ENCODE assay signal across 20 cellular contexts in genomic region chr15:39250001-39250400, GRCh38.
DNase-seq lines count a peak whose midpoint lies in the region; FAIRE-seq and TF ChIP-seq lines count a peak whose summit lies in the region.
"Had no signal": no experiment of that assay in that cellular context is flagged by ENCODE, and none has a peak within 500 bp of the region (broad histone marks: within the 10 kb centered on the region; RNA-seq: fewer than 3 reads in every experiment).

No MANE protein-coding gene starts in this region.

- no peak for TF ChIP-seq POLR2A in endothelial cell of umbilical vein (IDR thresholded peaks at IDR 0.05; ENCODE audit: low read depth, low read length)
- TF ChIP-seq POLR2A in GM12892 (IDR thresholded peaks at IDR 0.05; ENCODE audit: low read depth, low read length): no peak

- FAIRE-seq in endothelial cell of umbilical vein (lab: Jason Lieb, UNC) (no peak), GM12892 (lab: Jason Lieb, UNC) (no peak)
- FAIRE-seq: A549, GM12878, GM19239, K562 had no signal

- intact Hi-C loops in endothelial cell of umbilical vein (cut with micrococcal nuclease): loop anchor here (2.0 kb wide), 1 partner anchor 17 kb away; no protein-coding TSS in a partner anchor

- dilution Hi-C loops in endothelial cell of umbilical vein (cut with MboI; ENCODE audit: extremely low pct_ligation_motif_present, low sequenced_read_pairs): no loop called here

- H3K9ac ChIP-seq in BLaER1: no peak overlapping the region
- no peak overlapping the region for H3K9ac ChIP-seq in Loucy (ENCODE audit: low read depth, low read length, poor library complexity, severe bottlenecking)
- H3K9ac ChIP-seq in endothelial cell of umbilical vein (replicated peaks; ENCODE audit: extremely low read depth, insufficient read depth, low read length): no peak overlapping the region
- H3K9ac ChIP-seq in smooth muscle cell (ENCODE audit: low read depth): no peak overlapping the region

- DNase-seq in endothelial cell of umbilical vein (ENCODE audit: low read depth, low spot score) (no peak), smooth muscle cell (lab: John Stamatoyannopoulos, UW; ENCODE audit: unreplicated experiment) (no peak), DMS153 treated with DMSO at 0.1 percent for 48 hours (lab: John Stamatoyannopoulos, UW; ENCODE audit: unreplicated experiment) (no peak), GM12892 (ENCODE audit: insufficient read length) (no peak)
- no peak for DNase-seq in activated CD4-positive, alpha-beta memory T cell treated with anti-CD3 and anti-CD28 coated beads, Interleukin-2, amount 10 ng/mL, durations not matched to agents 7 days and 5 days
- DNase-seq: AML-193; CD4-positive, alpha-beta memory T cell; DMS153; DND-41; EL had no signal

- H3K9me2 ChIP-seq in Loucy (replicated peaks; ENCODE audit: low read depth, low read length): no peaks in the 10 kb centered on the region

- CTCF ChIA-PET in endothelial cell of umbilical vein (lab: Charles Lee): interaction anchor here (1.0 to 4.4 kb wide), 4 partner anchors 11 to 542 kb away, joined by 3 to 31 read pairs (median 8); no protein-coding TSS in a partner anchor
- CTCF ChIA-PET in activated CD4-positive, alpha-beta memory T cell treated with anti-CD3 and anti-CD28 coated beads, Interleukin-2, amount 10 ng/mL, durations not matched to agents 7 days and 5 days (lab: Charles Lee): no interaction called here

- no peak overlapping the region for H3K27ac ChIP-seq in BLaER1
- H3K27ac ChIP-seq in endothelial cell of umbilical vein (ENCODE audit: insufficient read depth, low read depth, low read length): peak overlapping the region; percentile 98
- H3K27ac ChIP-seq in smooth muscle cell (ENCODE audit: low read depth): no peak overlapping the region
- H3K27ac ChIP-seq: 22Rv1, A549, HL-60 had no signal

- peaks cover 3% of the 10 kb centered on the region for H3K4me1 Mint-ChIP-seq in activated CD4-positive, alpha-beta memory T cell treated with anti-CD3 and anti-CD28 coated beads, Interleukin-2, amount 10 ng/mL, durations not matched to agents 7 days and 5 days

- H2AFZ ChIP-seq in Loucy (ENCODE audit: low read length) (peak overlapping the region; percentile 63; the same call in 1 of the 2 replicates), endothelial cell of umbilical vein (ENCODE audit: low read depth, low read length) (no peak overlapping the region), smooth muscle cell (ENCODE audit: low read depth) (peak overlapping the region; percentile 4)

- no peak overlapping the region for H3K4me3 ChIP-seq in BLaER1
- H3K4me3 ChIP-seq in Loucy (ENCODE audit: low read length, poor library complexity, severe bottlenecking): no peak overlapping the region
- H3K4me3 ChIP-seq in endothelial cell of umbilical vein (replicated peaks in 1 of 3; ENCODE audit: insufficient read depth in 1 of 3, low read depth in 1 of 3, low read length in 3 of 3): no peak overlapping the region
- H3K4me3 ChIP-seq in smooth muscle cell: no peak overlapping the region
- H3K4me3 ChIP-seq: A549, GM12878, HAP-1, K562 had no signal

- H3K27me3 ChIP-seq in BLaER1 (no peaks in the 10 kb centered on the region), Loucy (ENCODE audit: insufficient read depth, low read length, poor library complexity, severe bottlenecking) (no peaks in the 10 kb centered on the region), endothelial cell of umbilical vein (ENCODE audit: control insufficient read depth in 2 of 2, insufficient read depth in 2 of 2, low read length in 2 of 2) (no peaks in the 10 kb centered on the region), smooth muscle cell (ENCODE audit: low read depth) (no peaks in the 10 kb centered on the region)

- 0 out of 2 replicates have a peak, but pooled peaks cover 4% of the 10 kb centered on the region for H3K4me1 ChIP-seq in BLaER1
- H3K4me1 ChIP-seq in Loucy (ENCODE audit: insufficient read depth, low read length, poor library complexity, severe bottlenecking): peaks cover 23% of the 10 kb centered on the region
- H3K4me1 ChIP-seq in endothelial cell of umbilical vein (ENCODE audit: control insufficient read depth, extremely low read depth, insufficient read depth, low read length): peaks cover 74% of the 10 kb centered on the region
- no peaks in the 10 kb centered on the region for H3K4me1 ChIP-seq in smooth muscle cell (ENCODE audit: low read depth)
- H3K4me1 ChIP-seq: A549, HAP-1 had no signal

- no TSS peak for BruUV-seq in endothelial cell of umbilical vein (replicated peaks; lab: Mats Ljungman, UMichigan)

- H3K4me2 ChIP-seq in BLaER1 (0 out of 2 replicates have a peak overlapping the region, but pooled peaks have one; percentile 22), Loucy (ENCODE audit: low read depth, low read length, poor library complexity, severe bottlenecking) (peak overlapping the region; percentile 67), endothelial cell of umbilical vein (ENCODE audit: insufficient read depth, low read length) (peak overlapping the region; percentile 94), smooth muscle cell (no peak overlapping the region)
- H3K4me2 ChIP-seq: A549 had no signal

- H3K4me3 Mint-ChIP-seq in activated CD4-positive, alpha-beta memory T cell treated with anti-CD3 and anti-CD28 coated beads, Interleukin-2, amount 10 ng/mL, durations not matched to agents 7 days and 5 days: no peak overlapping the region
- H3K4me3 Mint-ChIP-seq: CD14-positive monocyte; CD4-positive, alpha-beta memory T cell had no signal

- no peaks in the 10 kb centered on the region for H3K9me1 ChIP-seq in endothelial cell of umbilical vein (replicated peaks; ENCODE audit: control insufficient read depth, extremely low read depth, insufficient read depth, low read length)

- no peak for TF ChIP-seq CTCF in Loucy (conservative IDR thresholded peaks at IDR 0.05; ENCODE audit: low read length)
- no peak for TF ChIP-seq CTCF in endothelial cell of umbilical vein (IDR thresholded peaks at IDR 0.05; ENCODE audit: extremely low read depth in 1 of 2, insufficient read depth in 1 of 2, low read depth in 1 of 2, low read length in 2 of 2)
- no peak for TF ChIP-seq CTCF in smooth muscle cell (IDR thresholded peaks at IDR 0.05; ENCODE audit: borderline replicate concordance, insufficient read depth, poor library complexity, severe bottlenecking)

- H3K36me3 Mint-ChIP-seq in activated CD4-positive, alpha-beta memory T cell treated with anti-CD3 and anti-CD28 coated beads, Interleukin-2, amount 10 ng/mL, durations not matched to agents 7 days and 5 days (ENCODE audit: low read depth): no peaks in the 10 kb centered on the region
- H3K36me3 Mint-ChIP-seq: CD14-positive monocyte; CD4-positive, alpha-beta memory T cell had no signal

- peaks cover 8% of the 10 kb centered on the region for H3K27me3 Mint-ChIP-seq in activated CD4-positive, alpha-beta memory T cell treated with anti-CD3 and anti-CD28 coated beads, Interleukin-2, amount 10 ng/mL, durations not matched to agents 7 days and 5 days

- no peaks in the 10 kb centered on the region for H3K9me3 Mint-ChIP-seq in activated CD4-positive, alpha-beta memory T cell treated with anti-CD3 and anti-CD28 coated beads, Interleukin-2, amount 10 ng/mL, durations not matched to agents 7 days and 5 days
- H3K9me3 Mint-ChIP-seq: CD4-positive, alpha-beta memory T cell had no signal

- no peak overlapping the region for H3K27ac Mint-ChIP-seq in activated CD4-positive, alpha-beta memory T cell treated with anti-CD3 and anti-CD28 coated beads, Interleukin-2, amount 10 ng/mL, durations not matched to agents 7 days and 5 days
- H3K27ac Mint-ChIP-seq: CD4-positive, alpha-beta memory T cell had no signal

- H3F3A ChIP-seq in Loucy (ENCODE audit: low read depth) (no peaks in the 10 kb centered on the region), smooth muscle cell (ENCODE audit: low read depth) (no peaks in the 10 kb centered on the region)

- H3K79me2 ChIP-seq in Loucy (ENCODE audit: insufficient read depth, low read length) (no peaks in the 10 kb centered on the region), endothelial cell of umbilical vein (ENCODE audit: control insufficient read depth, insufficient read depth, low read length) (peaks cover 13% of the 10 kb centered on the region), smooth muscle cell (ENCODE audit: low read depth) (no peaks in the 10 kb centered on the region)

- POLR2A ChIA-PET in endothelial cell of umbilical vein (lab: Charles Lee): interaction anchor here (0.8 to 4.5 kb wide), 6 partner anchors 11 to 331 kb away, joined by 3 to 33 read pairs (median 4); partner anchors contain the start of gene THBS1
- POLR2A ChIA-PET in activated CD4-positive, alpha-beta memory T cell treated with anti-CD3 and anti-CD28 coated beads, Interleukin-2, amount 10 ng/mL, durations not matched to agents 7 days and 5 days (lab: Charles Lee): no interaction called here

- no peaks in the 10 kb centered on the region for H4K20me1 ChIP-seq in BLaER1
- no peaks in the 10 kb centered on the region for H4K20me1 ChIP-seq in Loucy (ENCODE audit: insufficient read depth, low read length, poor library complexity, severe bottlenecking)
- no peaks in the 10 kb centered on the region for H4K20me1 ChIP-seq in endothelial cell of umbilical vein (replicated peaks; ENCODE audit: control insufficient read depth, extremely low read depth, insufficient read depth, low read length)
- H4K20me1 ChIP-seq in smooth muscle cell (ENCODE audit: low read depth): no peaks in the 10 kb centered on the region

- 0% methylated on average over 1 of the region's 1 CpG for WGBS in smooth muscle cell (ENCODE audit: low lambda C conversion rate)

- H3K9me3 ChIP-seq in BLaER1 (no peaks in the 10 kb centered on the region), Loucy (ENCODE audit: insufficient read depth, low read depth, low read length) (no peaks in the 10 kb centered on the region), endothelial cell of umbilical vein (replicated peaks; ENCODE audit: control insufficient read depth, insufficient read depth, low read length) (no peaks in the 10 kb centered on the region), smooth muscle cell (replicated peaks; ENCODE audit: low read depth) (no peaks in the 10 kb centered on the region)
- H3K9me3 ChIP-seq: A549, HAP-1 had no signal

- H3K36me3 ChIP-seq in BLaER1 (no peaks in the 10 kb centered on the region), Loucy (ENCODE audit: insufficient read depth, low read length) (no peaks in the 10 kb centered on the region), endothelial cell of umbilical vein (ENCODE audit: control insufficient read depth in 2 of 2, extremely low read depth in 1 of 2, insufficient read depth in 2 of 2, low read length in 2 of 2) (peaks cover 0 to 2% of the 10 kb centered on the region in 2 experiments), smooth muscle cell (ENCODE audit: low read depth) (no peaks in the 10 kb centered on the region)
- H3K36me3 ChIP-seq: HAP-1 had no signal

TF ChIP-seq in endothelial cell of umbilical vein, 7 proteins besides CTCF, POLR2A, EP300 and RAD21 (continues in another document):
- TF ChIP-seq JUN (IDR thresholded peaks at IDR 0.05; ENCODE audit: borderline replicate concordance, insufficient read depth, insufficient read length, low read depth) (no peak), FOS (IDR thresholded peaks at IDR 0.05; ENCODE audit: borderline replicate concordance, insufficient read depth, low read length) (no peak), EZH2 (IDR thresholded peaks at IDR 0.05; ENCODE audit: borderline replicate concordance, low read depth, low read length, severe bottlenecking) (no peak), POLR2AphosphoS5 (IDR thresholded peaks at IDR 0.05; ENCODE audit: insufficient read depth, low read depth, low read length) (no peak), MYC (IDR thresholded peaks at IDR 0.05; ENCODE audit: low read depth, low read length) (no peak)
